In genomic region chr12:113040722-113041168, GRCh38 we compare ENCODE assay signal across 12 cellular contexts. TPM values are rescaled to one million over a fixed set of nuclear protein-coding genes. Genes with fewer than 3 reads are reported as not detected.
DNase-seq lines count a peak whose midpoint lies in the region; ATAC-seq, FAIRE-seq and TF ChIP-seq lines count a peak whose summit lies in the region.
"Had no signal": no experiment of that assay in that cellular context is flagged by ENCODE, and none has a peak within 500 bp of the region (broad histone marks: within the 10 kb centered on the region; RNA-seq: fewer than 3 reads in every experiment).

No MANE protein-coding gene starts in this region.

- H3K27ac ChIP-seq in left lung (peak overlapping the region in 1 of 2 donors; percentile 59), aorta (ENCODE audit: low read depth in 1 of 2, low read length in 2 of 2) (no peak overlapping the region)
- H3K27ac ChIP-seq in CD8-positive, alpha-beta memory T cell (ENCODE audit: low read depth, low read length) = no peak overlapping the region

- H3K27ac Mint-ChIP-seq in CD8-positive, alpha-beta memory T cell = no peak overlapping the region
- H3K27ac Mint-ChIP-seq: activated CD4-positive, alpha-beta memory T cell treated with anti-CD3 and anti-CD28 coated beads, Interleukin-2, amount 10 ng/mL, durations not matched to agents 7 days and 5 days had no signal

- H3K4me3 ChIP-seq in bronchial epithelial cell (ENCODE audit: low read depth, low read length) = no peak overlapping the region
- no peak overlapping the region for H3K4me3 ChIP-seq in left lung
- no peak overlapping the region for H3K4me3 ChIP-seq in aorta (ENCODE audit: low read length in 2 of 2)
- H3K4me3 ChIP-seq in CD8-positive, alpha-beta memory T cell (ENCODE audit: low read length) = no peak overlapping the region

- no peak overlapping the region for H3K4me3 Mint-ChIP-seq in CD8-positive, alpha-beta memory T cell
- H3K4me3 Mint-ChIP-seq: activated CD4-positive, alpha-beta memory T cell treated with anti-CD3 and anti-CD28 coated beads, Interleukin-2, amount 10 ng/mL, durations not matched to agents 7 days and 5 days had no signal

- H3K4me1 ChIP-seq in left lung = peaks cover 0 to 7% of the 10 kb centered on the region in 2 donors
- H3K4me1 ChIP-seq in aorta (ENCODE audit: control insufficient read depth in 1 of 2, insufficient read depth in 2 of 2, low read length in 2 of 2) = no peaks in the 10 kb centered on the region
- H3K4me1 ChIP-seq in CD8-positive, alpha-beta memory T cell (ENCODE audit: insufficient read depth, low read length) = no peaks in the 10 kb centered on the region

- peaks cover 9 to 21% of the 10 kb centered on the region in 2 donors for H3K27me3 Mint-ChIP-seq in CD8-positive, alpha-beta memory T cell
- H3K27me3 Mint-ChIP-seq: activated CD4-positive, alpha-beta memory T cell treated with anti-CD3 and anti-CD28 coated beads, Interleukin-2, amount 10 ng/mL, durations not matched to agents 7 days and 5 days had no signal

- in situ Hi-C loops in GM13977 (cut with MboI; ENCODE audit: low pct_unique_long_range_greater_than_20kb, low sequenced_read_pairs, unreplicated experiment) = no loop called here

- intact Hi-C loops in left lung (cut with DNase I) (no loop called here), aorta (cut with DNase I) (no loop called here)

- peak; percentile 97 for FAIRE-seq in bronchial epithelial cell (lab: Jason Lieb, UNC)
- FAIRE-seq: A204.1, GM19239 had no signal

- 47 to 55% methylated on average over 6 of the region's 6 CpGs for WGBS in aorta, 2 donors

- no peaks in the 10 kb centered on the region for H3K9me3 Mint-ChIP-seq in CD8-positive, alpha-beta memory T cell
- H3K9me3 Mint-ChIP-seq: activated CD4-positive, alpha-beta memory T cell treated with anti-CD3 and anti-CD28 coated beads, Interleukin-2, amount 10 ng/mL, durations not matched to agents 7 days and 5 days had no signal

- peak; percentile 93 for ATAC-seq in left lung
- peak; percentile 76 for ATAC-seq in aorta (ENCODE audit: low FRiP score)

- TF ChIP-seq CTCF in bronchial epithelial cell (IDR thresholded peaks at IDR 0.05; ENCODE audit: insufficient read depth, low read length, severe bottlenecking) (no peak), left lung (IDR thresholded peaks at IDR 0.05) (no peak), GM13977 (IDR thresholded peaks at IDR 0.05; ENCODE audit: extremely low read depth, insufficient read depth, missing control alignments) (no peak)

- CTCF ChIA-PET in CD8-positive, alpha-beta memory T cell (lab: Charles Lee) = interaction anchor here (1.4 kb wide), 1 partner anchor 113 kb away, joined by 3 read pairs; no protein-coding TSS in a partner anchor

- peak; percentile 2 for DNase-seq in SKM-1 treated with dmso at 0.1 percent for 144 hours (lab: John Stamatoyannopoulos, UW; ENCODE audit: unreplicated experiment)
- DNase-seq in SKM-1 (lab: John Stamatoyannopoulos, UW; ENCODE audit: unreplicated experiment) = no peak
- peak; percentile 98 for DNase-seq in bronchial epithelial cell (ENCODE audit: low read depth)
- DNase-seq in left lung = peak; percentile 83 to 86
- DNase-seq in aorta = peak in 1 of 2 donors; percentile 81
- no peak for DNase-seq in NK-92 treated with Interleukin-12 subunit alpha and Interleukin-12 subunit beta, amount 100 ng/mL, for 24 hours (lab: John Stamatoyannopoulos, UW)
- no peak for DNase-seq in CD8-positive, alpha-beta memory T cell
- no peak for DNase-seq in GM13977 (ENCODE audit: low spot score)
- DNase-seq: activated CD4-positive, alpha-beta memory T cell treated with anti-CD3 and anti-CD28 coated beads, Interleukin-2, amount 10 ng/mL, durations not matched to agents 7 days and 5 days; effector CD8-positive, alpha-beta T cell had no signal

- no peaks in the 10 kb centered on the region for H3K27me3 ChIP-seq in bronchial epithelial cell (ENCODE audit: control insufficient read depth, insufficient read depth, low read length)
- H3K27me3 ChIP-seq in left lung = peaks cover 0 to 21% of the 10 kb centered on the region in 2 donors
- no peaks in the 10 kb centered on the region for H3K27me3 ChIP-seq in aorta (ENCODE audit: control insufficient read depth in 1 of 2, insufficient read depth in 2 of 2, low read length in 1 of 2)
- H3K27me3 ChIP-seq in CD8-positive, alpha-beta memory T cell (ENCODE audit: insufficient read depth, low read length, poor library complexity, severe bottlenecking) = no peaks in the 10 kb centered on the region

- H3K9me3 ChIP-seq in left lung (no peaks in the 10 kb centered on the region), aorta (ENCODE audit: control insufficient read depth, low read length) (peaks cover 3% of the 10 kb centered on the region)
- H3K9me3 ChIP-seq in CD8-positive, alpha-beta memory T cell (ENCODE audit: low read length) = no peaks in the 10 kb centered on the region

- H3K36me3 ChIP-seq in bronchial epithelial cell (ENCODE audit: control insufficient read depth, insufficient read depth, low read length) (no peaks in the 10 kb centered on the region), left lung (no peaks in the 10 kb centered on the region), aorta (ENCODE audit: control insufficient read depth in 1 of 2, insufficient read depth in 2 of 2, low read length in 1 of 2) (no peaks in the 10 kb centered on the region)
- no peaks in the 10 kb centered on the region for H3K36me3 ChIP-seq in CD8-positive, alpha-beta memory T cell (ENCODE audit: insufficient read depth, low read length)

- no peaks in the 10 kb centered on the region for H3K4me1 Mint-ChIP-seq in CD8-positive, alpha-beta memory T cell

- POLR2A ChIA-PET in CD8-positive, alpha-beta memory T cell (lab: Charles Lee) = no interaction called here

- H3K36me3 Mint-ChIP-seq in CD8-positive, alpha-beta memory T cell = no peaks in the 10 kb centered on the region

RNA-seq across cellular contexts. Expression of gene DTX1, which starts 15.8 kb away (rescaled TPM):
- not detected in 2 replicates for total RNA-seq in bronchial epithelial cell
- 1 to 10 TPM in 1 of 2 donors, under 1 TPM in 1; 0.70 to 3.8 TPM for total RNA-seq in left lung
- total RNA-seq in aorta = 1 to 10 TPM; 4.2 to 4.8 TPM
- under 1 TPM; 0.15 to 0.38 TPM for polyA plus RNA-seq in aorta
- total RNA-seq in CD8-positive, alpha-beta memory T cell = 1 to 10 TPM; 2.0 to 2.2 TPM
- polyA plus RNA-seq in CD8-positive, alpha-beta memory T cell = 0.98 TPM

Comparison
In these comparisons a context has a peak if more than half of its experiments do, and no peak if none do; other contexts are left out.
1. DNase-seq: peak in SKM-1 treated with dmso at 0.1 percent for 144 hours (single experiment), bronchial epithelial cell (single experiment) and left lung (2 of 2); none in SKM-1 (single experiment), NK-92 treated with Interleukin-12 subunit alpha and Interleukin-12 subunit beta, amount 100 ng/mL, for 24 hours (single experiment), CD8-positive, alpha-beta memory T cell (0 of 5) and GM13977 (single experiment).